Comparison of ENCODE assay signal across 1 cellular context in genomic region chr20:58349586-58349985, GRCh38.
A peak's percentile ranks its signal among the peaks of the same experiment; 100 is the strongest.
TF ChIP-seq lines count a peak whose summit lies in the region.

No MANE protein-coding gene starts in this region.

TF ChIP-seq in IMR-90, 13 proteins besides CTCF, POLR2A, EP300 and RAD21 (continued from another document):
- peak; percentile 45; the same call in 1 of the 2 replicates for TF ChIP-seq CEBPB (IDR thresholded peaks at IDR 0.05; ENCODE audit: low read depth, low read length)
- no peak for TF ChIP-seq CHD1 (IDR thresholded peaks at IDR 0.05; ENCODE audit: low read depth, low read length)
- TF ChIP-seq USF2 (IDR thresholded peaks at IDR 0.05; ENCODE audit: low read depth, low read length), result no peak
- no peak for TF ChIP-seq ELK1 (IDR thresholded peaks at IDR 0.05; ENCODE audit: borderline replicate concordance, low read depth, low read length)
- TF ChIP-seq RFX5 (IDR thresholded peaks at IDR 0.05; ENCODE audit: low read depth, low read length), result no peak
- TF ChIP-seq MXI1 (IDR thresholded peaks at IDR 0.05; ENCODE audit: borderline replicate concordance, low read depth, low read length), result no peak
- peak; percentile 21; the same call in 1 of the 2 replicates for TF ChIP-seq BHLHE40 (IDR thresholded peaks at IDR 0.05; ENCODE audit: low read depth, low read length)
- TF ChIP-seq RCOR1 (IDR thresholded peaks at IDR 0.05; ENCODE audit: insufficient replicate concordance, low read length), result no peak
- TF ChIP-seq MAZ (IDR thresholded peaks at IDR 0.05; ENCODE audit: borderline replicate concordance, low read depth, low read length), result no peak
- peak; percentile 17; the same call in 1 of the 2 replicates for TF ChIP-seq SMC3 (IDR thresholded peaks at IDR 0.05; ENCODE audit: low read depth, low read length)
- no peak for TF ChIP-seq NFE2L2 (IDR thresholded peaks at IDR 0.05; ENCODE audit: low read depth, low read length)
